In the genomic region with DNA sequence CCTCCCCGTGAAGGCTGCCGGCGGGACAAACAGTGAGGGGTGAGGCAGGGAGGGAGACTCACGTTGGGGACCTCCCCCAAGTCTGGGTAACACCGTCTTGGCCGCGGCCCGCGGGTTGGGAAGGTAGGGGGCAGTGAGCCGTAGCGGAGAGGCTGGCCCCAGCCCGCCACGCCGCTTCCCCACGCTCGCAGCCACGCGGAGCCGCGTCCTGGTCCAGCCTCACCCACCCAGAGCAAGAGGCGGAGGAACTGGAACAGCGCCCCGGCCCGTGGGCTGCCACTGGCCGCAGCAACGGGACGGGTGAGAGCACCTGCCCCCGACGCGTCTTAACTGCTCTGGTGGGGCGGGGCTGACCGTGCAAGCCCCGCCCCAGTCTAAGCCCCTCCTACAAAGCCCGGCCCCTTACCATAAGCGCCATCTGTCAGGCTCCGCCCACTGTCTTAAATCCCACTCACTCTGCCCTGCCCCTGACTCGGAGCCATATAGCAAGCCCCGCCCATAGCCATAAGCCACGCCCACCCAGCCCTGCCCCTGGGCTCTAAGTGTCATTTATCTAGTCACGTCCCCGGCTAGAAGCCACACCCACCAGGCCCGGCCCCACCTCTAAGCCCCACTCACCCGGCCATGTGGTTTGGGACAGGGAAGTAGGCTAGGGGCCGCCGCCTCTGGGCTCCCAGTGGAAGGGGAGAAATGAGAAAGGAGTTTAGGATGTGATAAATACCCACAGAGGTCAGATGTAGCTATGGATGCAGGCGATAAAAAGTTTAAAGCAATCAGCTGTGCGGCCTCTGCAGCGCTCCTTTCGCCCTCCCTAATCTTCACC, we compare ENCODE assay signal across 8 cellular contexts. TPM values are rescaled to one million over a fixed set of nuclear protein-coding genes. Genes with fewer than 3 reads are reported as not detected.
DNase-seq lines count a peak whose midpoint lies in the region; ATAC-seq and TF ChIP-seq lines count a peak whose summit lies in the region.

No MANE protein-coding gene starts in this region.

- H3K9ac ChIP-seq in colonic mucosa (ENCODE audit: low read depth in 2 of 2, low read length in 2 of 2) = no peak overlapping the region

- no peaks in the 10 kb centered on the region for H3K36me3 Mint-ChIP-seq in activated CD4-positive, alpha-beta T cell treated with anti-CD3 and anti-CD28 coated beads for 36 hours (ENCODE audit: low read depth)

- peaks cover 6% of the 10 kb centered on the region for H3K4me1 ChIP-seq in colonic mucosa

- peak overlapping the region; percentile 36 for H3K4me3 Mint-ChIP-seq in activated CD4-positive, alpha-beta T cell treated with anti-CD3 and anti-CD28 coated beads for 36 hours

- intact Hi-C loops in activated CD4-positive, alpha-beta T cell treated with anti-CD3 and anti-CD28 coated beads for 36 hours (cut with DNase I, micrococcal nuclease) = loop anchor here in 1 of 2 experiments (1.0 to 2.0 kb wide), 7 partner anchors 45 to 462 kb away; a partner anchor contains a TSS
- intact Hi-C loops in colonic mucosa (cut with DNase I) = no loop called here

- peak overlapping the region; percentile 27 for H3K4me3 ChIP-seq in colonic mucosa

- peaks cover 11% of the 10 kb centered on the region for H3K4me1 Mint-ChIP-seq in activated CD4-positive, alpha-beta T cell treated with anti-CD3 and anti-CD28 coated beads for 36 hours

- no peak for TF ChIP-seq CTCF in colonic mucosa (IDR thresholded peaks at IDR 0.05)

- ATAC-seq in GM18861 (IDR thresholded peaks at IDR 0.05; ENCODE audit: unreplicated experiment) (peak; percentile 62), HG03060 (IDR thresholded peaks at IDR 0.05; ENCODE audit: low read depth, unreplicated experiment) (peak; percentile 53)
- ATAC-seq in activated CD4-positive, alpha-beta T cell treated with anti-CD3 and anti-CD28 coated beads for 36 hours = peak; percentile 99

- no peaks in the 10 kb centered on the region for H3K27me3 ChIP-seq in colonic mucosa

- no peaks in the 10 kb centered on the region for H3K9me3 ChIP-seq in colonic mucosa

- no peak overlapping the region for H3K27ac ChIP-seq in colonic mucosa

- H3K36me3 ChIP-seq in colonic mucosa = no peaks in the 10 kb centered on the region

- DNase-seq in NCI-H2227 (lab: John Stamatoyannopoulos, UW; ENCODE audit: unreplicated experiment) = peak; percentile 90
- peak; percentile 98 for DNase-seq in activated CD4-positive, alpha-beta T cell treated with anti-CD3 and anti-CD28 coated beads for 36 hours
- DNase-seq in colonic mucosa = peak; percentile 92
- peak; percentile 96 for DNase-seq in left kidney (ENCODE audit: low read depth, low spot score)
- DNase-seq in stimulated activated CD4-positive, alpha-beta T cell treated with anti-CD3 and anti-CD28 coated beads, Interleukin-2, amount 100 ng/mL, for 4 hours (ENCODE audit: low read depth) = peak; percentile 83
- no peak for DNase-seq in T1000 (lab: John Stamatoyannopoulos, UW)

- POLR2A ChIA-PET in activated CD4-positive, alpha-beta T cell treated with anti-CD3 and anti-CD28 coated beads for 36 hours (lab: Charles Lee) = no interaction called here

- CTCF ChIA-PET in activated CD4-positive, alpha-beta T cell treated with anti-CD3 and anti-CD28 coated beads for 36 hours (lab: Charles Lee) = no interaction called here

- no peaks in the 10 kb centered on the region for H3K9me3 Mint-ChIP-seq in activated CD4-positive, alpha-beta T cell treated with anti-CD3 and anti-CD28 coated beads for 36 hours (ENCODE audit: low read depth)

- no peak overlapping the region for H3K27ac Mint-ChIP-seq in activated CD4-positive, alpha-beta T cell treated with anti-CD3 and anti-CD28 coated beads for 36 hours

- peaks cover 4% of the 10 kb centered on the region for H3K27me3 Mint-ChIP-seq in activated CD4-positive, alpha-beta T cell treated with anti-CD3 and anti-CD28 coated beads for 36 hours

RNA-seq across cellular contexts. Expression of a gene that starts 2.1 kb away (rescaled TPM):
- under 1 TPM in 1 of 2 experiments, not detected in 1; 0.26 TPM for total RNA-seq in activated CD4-positive, alpha-beta T cell treated with anti-CD3 and anti-CD28 coated beads for 36 hours
- total RNA-seq in colonic mucosa = not detected

RNA-seq across cellular contexts. Expression of a gene that starts 45.0 kb away (rescaled TPM):
- total RNA-seq in activated CD4-positive, alpha-beta T cell treated with anti-CD3 and anti-CD28 coated beads for 36 hours = 100 to 1,000 TPM; 149 to 184 TPM
- 100 to 1,000 TPM in 1 of 2 donors, 10 to 100 TPM in 1; 65.8 to 116 TPM for total RNA-seq in colonic mucosa
